8 cellular contexts compared by ENCODE assay signal in genomic region chr18:54392621-54393023, GRCh38. TPM values are rescaled to one million over a fixed set of nuclear protein-coding genes. Genes with fewer than 3 reads are reported as not detected.
DNase-seq lines count a peak whose midpoint lies in the region; ATAC-seq and TF ChIP-seq lines count a peak whose summit lies in the region.

No MANE protein-coding gene starts in this region.

- H3K27me3 Mint-ChIP-seq in activated CD8-positive, alpha-beta memory T cell treated with anti-CD3 and anti-CD28 coated beads, Interleukin-2, amount 10 ng/mL, durations not matched to agents 7 days and 5 days = peaks cover 21% of the 10 kb centered on the region

- POLR2A ChIA-PET in Panc1 (lab: Charles Lee) = no interaction called here

- H3K4me3 ChIP-seq in Panc1 (ENCODE audit: low read depth in 2 of 2, low read length in 2 of 2) = no peak overlapping the region

- no peaks in the 10 kb centered on the region for H3K27me3 ChIP-seq in Panc1 (ENCODE audit: control insufficient read depth, insufficient read depth, low read length)

- no peak overlapping the region for H3K4me3 Mint-ChIP-seq in activated CD8-positive, alpha-beta memory T cell treated with anti-CD3 and anti-CD28 coated beads, Interleukin-2, amount 10 ng/mL, durations not matched to agents 7 days and 5 days

- BruUV-seq in Panc1 (replicated peaks; lab: Mats Ljungman, UMichigan) = no TSS peak

- no peaks in the 10 kb centered on the region for H3K36me3 ChIP-seq in Panc1 (ENCODE audit: control insufficient read depth, insufficient read depth, low read length)

- H3K4me1 ChIP-seq in Panc1 (ENCODE audit: control insufficient read depth, insufficient read depth, low read length) = peaks cover 4% of the 10 kb centered on the region; the same call in 1 of the 2 replicates

- CTCF ChIA-PET in activated CD8-positive, alpha-beta memory T cell treated with anti-CD3 and anti-CD28 coated beads, Interleukin-2, amount 10 ng/mL, durations not matched to agents 7 days and 5 days (lab: Charles Lee) = interaction anchor here (0.6 to 2.1 kb wide), 13 partner anchors 12 to 569 kb away, joined by 3 to 17 read pairs (median 3); partner anchors contain the start of genes C18orf54 and STARD6
- CTCF ChIA-PET in Panc1 (lab: Charles Lee) = interaction anchor here (0.6 to 1.2 kb wide), 3 partner anchors 29 to 169 kb away, joined by 3 read pairs; partner anchors contain the start of genes C18orf54 and STARD6

- H3K9me3 ChIP-seq in Panc1 (ENCODE audit: control insufficient read depth, insufficient read depth, low read depth, low read length) = no peaks in the 10 kb centered on the region

- intact Hi-C loops in Panc1 (cut with micrococcal nuclease; ENCODE audit: unreplicated experiment) = loop anchor here (5.0 kb wide), 1 partner anchor 280 kb away; no protein-coding TSS in a partner anchor

- ATAC-seq in activated CD8-positive, alpha-beta memory T cell treated with anti-CD3 and anti-CD28 coated beads, Interleukin-2, amount 10 ng/mL, durations not matched to agents 7 days and 5 days = peak; percentile 67
- ATAC-seq in GM21825 (IDR thresholded peaks at IDR 0.05; ENCODE audit: unreplicated experiment) = peak; percentile 66
- ATAC-seq in Panc1 = 0 out of 2 replicates have a peak, but pooled peaks have one; percentile 62

- DNase-seq in activated CD8-positive, alpha-beta memory T cell treated with anti-CD3 and anti-CD28 coated beads, Interleukin-2, amount 10 ng/mL, durations not matched to agents 7 days and 5 days = no peak
- no peak for DNase-seq in activated CD8-positive, alpha-beta memory T cell treated with anti-CD3 and anti-CD28 coated beads, Interleukin-2, amount 50 U/mL, for 48 hours
- DNase-seq in Kasumi-1 (lab: John Stamatoyannopoulos, UW) = peak; percentile 81 to 94
- DNase-seq in Panc1 (ENCODE audit: low read depth, low spot score) = peak; percentile 36
- DNase-seq in dermis microvascular lymphatic vessel endothelial cell (ENCODE audit: low read depth in 2 of 2) = peak; percentile 55 to 72
- DNase-seq in middle frontal gyrus (ENCODE audit: extremely low spot score, low spot score) = peak; percentile 41
- DNase-seq in activated gamma-delta T cell treated with Interleukin-2 at 50 U/mL for 16 hours = no peak

- H3K27ac Mint-ChIP-seq in activated CD8-positive, alpha-beta memory T cell treated with anti-CD3 and anti-CD28 coated beads, Interleukin-2, amount 10 ng/mL, durations not matched to agents 7 days and 5 days = no peak overlapping the region

- no peaks in the 10 kb centered on the region for H3K36me3 Mint-ChIP-seq in activated CD8-positive, alpha-beta memory T cell treated with anti-CD3 and anti-CD28 coated beads, Interleukin-2, amount 10 ng/mL, durations not matched to agents 7 days and 5 days

- TF ChIP-seq CTCF in Panc1 (IDR thresholded peaks at IDR 0.05) = peak; percentile 65

- H3K4me1 Mint-ChIP-seq in activated CD8-positive, alpha-beta memory T cell treated with anti-CD3 and anti-CD28 coated beads, Interleukin-2, amount 10 ng/mL, durations not matched to agents 7 days and 5 days = peaks cover 17% of the 10 kb centered on the region

- in situ Hi-C loops in Panc1 (cut with HindIII; ENCODE audit: low pct_unique_long_range_greater_than_20kb, low sequenced_read_pairs) = no loop called here

- H3K9me3 Mint-ChIP-seq in activated CD8-positive, alpha-beta memory T cell treated with anti-CD3 and anti-CD28 coated beads, Interleukin-2, amount 10 ng/mL, durations not matched to agents 7 days and 5 days (ENCODE audit: low read depth) = no peaks in the 10 kb centered on the region

- H3K27ac ChIP-seq in Panc1 (ENCODE audit: low read length) = no peak overlapping the region

RNA-seq across cellular contexts. Expression of gene C18orf54, which starts 34.9 kb away (rescaled TPM):
- 10 to 100 TPM; 13.9 to 16.4 TPM for total RNA-seq in activated CD8-positive, alpha-beta memory T cell treated with anti-CD3 and anti-CD28 coated beads, Interleukin-2, amount 10 ng/mL, durations not matched to agents 7 days and 5 days
- total RNA-seq in Panc1 (2021; ENCODE audit: unreplicated experiment) = 7.5 TPM
- polyA plus RNA-seq in Panc1 (2012; ENCODE audit: insufficient read length) = 1.3 TPM
- total RNA-seq in dermis microvascular lymphatic vessel endothelial cell = 4.2 and 6.9 TPM in 2 replicates

RNA-seq across cellular contexts. Expression of gene STARD6, which starts 35.0 kb away (rescaled TPM):
- total RNA-seq in activated CD8-positive, alpha-beta memory T cell treated with anti-CD3 and anti-CD28 coated beads, Interleukin-2, amount 10 ng/mL, durations not matched to agents 7 days and 5 days = under 1 TPM; 0.20 to 0.61 TPM
- not detected for total RNA-seq in Panc1 (2021; ENCODE audit: unreplicated experiment)
- not detected for polyA plus RNA-seq in Panc1 (2012; ENCODE audit: insufficient read length)
- 0.13 and 0.26 TPM in 2 replicates for total RNA-seq in dermis microvascular lymphatic vessel endothelial cell

Comparison
In these comparisons a context has a peak if more than half of its experiments do, and no peak if none do; other contexts are left out.
1. DNase-seq: peak in Kasumi-1 (2 of 2), Panc1 (single experiment), dermis microvascular lymphatic vessel endothelial cell (2 of 2) and middle frontal gyrus (single experiment); none in activated CD8-positive, alpha-beta memory T cell treated with anti-CD3 and anti-CD28 coated beads, Interleukin-2, amount 10 ng/mL, durations not matched to agents 7 days and 5 days (single experiment), activated CD8-positive, alpha-beta memory T cell treated with anti-CD3 and anti-CD28 coated beads, Interleukin-2, amount 50 U/mL, for 48 hours (single experiment) and activated gamma-delta T cell treated with Interleukin-2 at 50 U/mL for 16 hours (single experiment).
2. Peak in every context shown above with its lines, with median percentiles within 50 percentile points of each other: ATAC-seq.